Comparison of ENCODE assay signal across 1 cellular context in genomic region chr1:84632975-84633427, GRCh38.
TF ChIP-seq lines count a peak whose summit lies in the region.

No MANE protein-coding gene starts in this region.

TF ChIP-seq in HEK293, 187 proteins besides CTCF, POLR2A, EP300 and RAD21 (continued from another document):
- TF ChIP-seq, protein P1, sequence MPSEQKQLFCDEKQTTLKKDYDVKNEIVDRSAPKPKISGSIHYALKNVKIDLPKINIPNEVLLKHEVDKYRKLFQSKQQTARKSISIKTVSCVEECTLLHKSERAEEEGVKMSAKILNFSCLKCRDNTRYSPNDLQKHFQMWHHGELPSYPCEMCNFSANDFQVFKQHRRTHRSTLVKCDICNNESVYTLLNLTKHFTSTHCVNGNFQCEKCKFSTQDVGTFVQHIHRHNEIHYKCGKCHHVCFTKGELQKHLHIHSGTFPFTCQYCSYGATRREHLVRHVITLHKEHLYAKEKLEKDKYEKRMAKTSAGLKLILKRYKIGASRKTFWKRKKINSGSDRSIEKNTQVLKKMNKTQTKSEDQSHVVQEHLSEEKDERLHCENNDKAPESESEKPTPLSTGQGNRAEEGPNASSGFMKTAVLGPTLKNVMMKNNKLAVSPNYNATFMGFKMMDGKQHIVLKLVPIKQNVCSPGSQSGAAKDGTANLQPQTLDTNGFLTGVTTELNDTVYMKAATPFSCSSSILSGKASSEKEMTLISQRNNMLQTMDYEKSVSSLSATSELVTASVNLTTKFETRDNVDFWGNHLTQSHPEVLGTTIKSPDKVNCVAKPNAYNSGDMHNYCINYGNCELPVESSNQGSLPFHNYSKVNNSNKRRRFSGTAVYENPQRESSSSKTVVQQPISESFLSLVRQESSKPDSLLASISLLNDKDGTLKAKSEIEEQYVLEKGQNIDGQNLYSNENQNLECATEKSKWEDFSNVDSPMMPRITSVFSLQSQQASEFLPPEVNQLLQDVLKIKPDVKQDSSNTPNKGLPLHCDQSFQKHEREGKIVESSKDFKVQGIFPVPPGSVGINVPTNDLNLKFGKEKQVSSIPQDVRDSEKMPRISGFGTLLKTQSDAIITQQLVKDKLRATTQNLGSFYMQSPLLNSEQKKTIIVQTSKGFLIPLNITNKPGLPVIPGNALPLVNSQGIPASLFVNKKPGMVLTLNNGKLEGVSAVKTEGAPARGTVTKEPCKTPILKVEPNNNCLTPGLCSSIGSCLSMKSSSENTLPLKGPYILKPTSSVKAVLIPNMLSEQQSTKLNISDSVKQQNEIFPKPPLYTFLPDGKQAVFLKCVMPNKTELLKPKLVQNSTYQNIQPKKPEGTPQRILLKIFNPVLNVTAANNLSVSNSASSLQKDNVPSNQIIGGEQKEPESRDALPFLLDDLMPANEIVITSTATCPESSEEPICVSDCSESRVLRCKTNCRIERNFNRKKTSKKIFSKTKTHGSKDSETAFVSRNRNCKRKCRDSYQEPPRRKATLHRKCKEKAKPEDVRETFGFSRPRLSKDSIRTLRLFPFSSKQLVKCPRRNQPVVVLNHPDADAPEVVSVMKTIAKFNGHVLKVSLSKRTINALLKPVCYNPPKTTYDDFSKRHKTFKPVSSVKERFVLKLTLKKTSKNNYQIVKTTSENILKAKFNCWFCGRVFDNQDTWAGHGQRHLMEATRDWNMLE (tag by site-specific recombination; conservative IDR thresholded peaks at IDR 0.05; ENCODE audit: low read depth) = no peak
- peak; percentile 74 for TF ChIP-seq ZEB2 (tag by site-specific recombination; IDR thresholded peaks at IDR 0.05)
- no peak for TF ChIP-seq ZNF26 (tag by site-specific recombination; IDR thresholded peaks at IDR 0.05)
- TF ChIP-seq, protein P2, sequence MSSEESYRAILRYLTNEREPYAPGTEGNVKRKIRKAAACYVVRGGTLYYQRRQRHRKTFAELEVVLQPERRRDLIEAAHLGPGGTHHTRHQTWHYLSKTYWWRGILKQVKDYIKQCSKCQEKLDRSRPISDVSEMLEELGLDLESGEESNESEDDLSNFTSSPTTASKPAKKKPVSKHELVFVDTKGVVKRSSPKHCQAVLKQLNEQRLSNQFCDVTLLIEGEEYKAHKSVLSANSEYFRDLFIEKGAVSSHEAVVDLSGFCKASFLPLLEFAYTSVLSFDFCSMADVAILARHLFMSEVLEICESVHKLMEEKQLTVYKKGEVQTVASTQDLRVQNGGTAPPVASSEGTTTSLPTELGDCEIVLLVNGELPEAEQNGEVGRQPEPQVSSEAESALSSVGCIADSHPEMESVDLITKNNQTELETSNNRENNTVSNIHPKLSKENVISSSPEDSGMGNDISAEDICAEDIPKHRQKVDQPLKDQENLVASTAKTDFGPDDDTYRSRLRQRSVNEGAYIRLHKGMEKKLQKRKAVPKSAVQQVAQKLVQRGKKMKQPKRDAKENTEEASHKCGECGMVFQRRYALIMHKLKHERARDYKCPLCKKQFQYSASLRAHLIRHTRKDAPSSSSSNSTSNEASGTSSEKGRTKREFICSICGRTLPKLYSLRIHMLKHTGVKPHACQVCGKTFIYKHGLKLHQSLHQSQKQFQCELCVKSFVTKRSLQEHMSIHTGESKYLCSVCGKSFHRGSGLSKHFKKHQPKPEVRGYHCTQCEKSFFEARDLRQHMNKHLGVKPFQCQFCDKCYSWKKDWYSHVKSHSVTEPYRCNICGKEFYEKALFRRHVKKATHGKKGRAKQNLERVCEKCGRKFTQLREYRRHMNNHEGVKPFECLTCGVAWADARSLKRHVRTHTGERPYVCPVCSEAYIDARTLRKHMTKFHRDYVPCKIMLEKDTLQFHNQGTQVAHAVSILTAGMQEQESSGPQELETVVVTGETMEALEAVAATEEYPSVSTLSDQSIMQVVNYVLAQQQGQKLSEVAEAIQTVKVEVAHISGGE (tag by site-specific recombination; conservative IDR thresholded peaks at IDR 0.05; ENCODE audit: low read depth) = no peak
- TF ChIP-seq ZNF670 (tag by site-specific recombination; IDR thresholded peaks at IDR 0.05; ENCODE audit: low read depth) = no peak
- peak; percentile 59; the same call in 1 of the 2 replicates for TF ChIP-seq SP7 (tag by site-specific recombination; IDR thresholded peaks at IDR 0.05)
- TF ChIP-seq, protein P3, sequence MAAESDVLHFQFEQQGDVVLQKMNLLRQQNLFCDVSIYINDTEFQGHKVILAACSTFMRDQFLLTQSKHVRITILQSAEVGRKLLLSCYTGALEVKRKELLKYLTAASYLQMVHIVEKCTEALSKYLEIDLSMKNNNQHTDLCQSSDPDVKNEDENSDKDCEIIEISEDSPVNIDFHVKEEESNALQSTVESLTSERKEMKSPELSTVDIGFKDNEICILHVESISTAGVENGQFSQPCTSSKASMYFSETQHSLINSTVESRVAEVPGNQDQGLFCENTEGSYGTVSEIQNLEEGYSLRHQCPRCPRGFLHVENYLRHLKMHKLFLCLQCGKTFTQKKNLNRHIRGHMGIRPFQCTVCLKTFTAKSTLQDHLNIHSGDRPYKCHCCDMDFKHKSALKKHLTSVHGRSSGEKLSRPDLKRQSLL (tag by site-specific recombination; IDR thresholded peaks at IDR 0.05) = no peak
- TF ChIP-seq ZBTB20 (tag by site-specific recombination; IDR thresholded peaks at IDR 0.05) = peak; percentile 54
- no peak for TF ChIP-seq ZSCAN30 (tag by site-specific recombination; IDR thresholded peaks at IDR 0.05)
- TF ChIP-seq ELK4 (IDR thresholded peaks at IDR 0.05; ENCODE audit: borderline replicate concordance, low read depth, low read length) = no peak
- TF ChIP-seq GLIS1 (tag by site-specific recombination; IDR thresholded peaks at IDR 0.05) = peak; percentile 48
- no peak for TF ChIP-seq RBAK (tag by site-specific recombination; IDR thresholded peaks at IDR 0.05)
- TF ChIP-seq ZFP41 (tag by site-specific recombination; IDR thresholded peaks at IDR 0.05; ENCODE audit: borderline replicate concordance) = no peak
- TF ChIP-seq TCF7L2 (IDR thresholded peaks at IDR 0.05; ENCODE audit: borderline replicate concordance, low read depth, low read length) = no peak
- TF ChIP-seq ZNF18 (tag by site-specific recombination; IDR thresholded peaks at IDR 0.05) = no peak
- TF ChIP-seq MZF1 (tag by site-specific recombination; IDR thresholded peaks at IDR 0.05; ENCODE audit: borderline replicate concordance) = peak; percentile 72
- TF ChIP-seq ZNF596 (tag by site-specific recombination; IDR thresholded peaks at IDR 0.05) = no peak
- TF ChIP-seq PRDM10 (tag by site-specific recombination; IDR thresholded peaks at IDR 0.05) = 0 out of 2 replicates have a peak, but pooled peaks have one; percentile 14
- TF ChIP-seq ZNF629 (tag by site-specific recombination; IDR thresholded peaks at IDR 0.05) = peak; percentile 57; the same call in 1 of the 2 replicates
- no peak for TF ChIP-seq KLF8 (tag by site-specific recombination; IDR thresholded peaks at IDR 0.05)
- TF ChIP-seq INSM2 (tag by site-specific recombination; IDR thresholded peaks at IDR 0.05) = 0 out of 2 replicates have a peak, but pooled peaks have one; percentile 29
- TF ChIP-seq, protein P4, sequence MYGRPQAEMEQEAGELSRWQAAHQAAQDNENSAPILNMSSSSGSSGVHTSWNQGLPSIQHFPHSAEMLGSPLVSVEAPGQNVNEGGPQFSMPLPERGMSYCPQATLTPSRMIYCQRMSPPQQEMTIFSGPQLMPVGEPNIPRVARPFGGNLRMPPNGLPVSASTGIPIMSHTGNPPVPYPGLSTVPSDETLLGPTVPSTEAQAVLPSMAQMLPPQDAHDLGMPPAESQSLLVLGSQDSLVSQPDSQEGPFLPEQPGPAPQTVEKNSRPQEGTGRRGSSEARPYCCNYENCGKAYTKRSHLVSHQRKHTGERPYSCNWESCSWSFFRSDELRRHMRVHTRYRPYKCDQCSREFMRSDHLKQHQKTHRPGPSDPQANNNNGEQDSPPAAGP (tag by site-specific recombination; IDR thresholded peaks at IDR 0.05) = no peak
- no peak for TF ChIP-seq BCL11A (tag by site-specific recombination; IDR thresholded peaks at IDR 0.05; ENCODE audit: low read depth)
